Comparison of ENCODE assay signal across 26 cellular contexts in the genomic region with DNA sequence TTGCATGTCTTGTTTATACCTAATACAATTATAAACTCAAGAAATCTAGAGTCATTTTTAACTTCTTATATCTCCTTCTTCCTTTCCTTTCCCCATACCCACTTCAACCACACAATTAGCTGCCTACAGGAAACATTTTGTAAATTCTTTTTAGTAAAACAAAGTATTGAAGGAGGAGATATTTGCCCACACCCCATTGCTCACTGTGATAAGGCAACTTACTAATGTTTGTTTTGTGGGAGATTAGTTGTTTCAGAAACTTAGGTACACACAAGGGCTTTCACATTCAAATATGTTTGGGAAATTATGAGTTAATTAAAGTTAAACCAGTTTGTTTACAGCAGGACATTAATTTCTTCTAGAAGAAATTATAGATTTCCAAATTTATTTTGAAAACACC.
DNase-seq lines count a peak whose midpoint lies in the region; ATAC-seq, FAIRE-seq and TF ChIP-seq lines count a peak whose summit lies in the region.
"Had no signal": no experiment of that assay in that cellular context is flagged by ENCODE, and none has a peak within 500 bp of the region (broad histone marks: within the 10 kb centered on the region; RNA-seq: fewer than 3 reads in every experiment).

No MANE protein-coding gene starts in this region.

- H3K4me2 ChIP-seq in H1 (ENCODE audit: insufficient read depth in 1 of 2, low read depth in 2 of 2, low read length in 2 of 2): no peak overlapping the region
- H3K4me2 ChIP-seq: SK-N-SH had no signal

- H2AK5ac ChIP-seq in H1 (ENCODE audit: low read depth, low read length): no peak overlapping the region

- no peak for FAIRE-seq in H1 (lab: Jason Lieb, UNC)
- no peak for FAIRE-seq in kidney (lab: Jason Lieb, UNC)
- no peak for FAIRE-seq in urothelium cell line (lab: Jason Lieb, UNC)
- FAIRE-seq: GM19239 had no signal

- no peak overlapping the region for H3K27ac ChIP-seq in H1 (ENCODE audit: low read depth, low read length)
- peak overlapping the region; percentile 43 for H3K27ac ChIP-seq in lower lobe of right lung
- no peak overlapping the region for H3K27ac ChIP-seq in kidney (ENCODE audit: low read depth in 2 of 2, low read length in 2 of 2)
- H3K27ac ChIP-seq: ascending aorta, HL-60, thoracic aorta had no signal

- CTCF ChIA-PET in H1 (lab: Charles Lee; ENCODE audit: partially characterized antibody): no interaction called here

- intact Hi-C loops in lower lobe of right lung (cut with DNase I): no loop called here
- intact Hi-C loops in sciatic nerve (cut with DNase I): no loop called here
- intact Hi-C loops in kidney (cut with DNase I): no loop called here

- no peaks in the 10 kb centered on the region for H3K9me3 ChIP-seq in H1 (ENCODE audit: insufficient read depth in 2 of 2, low read depth in 1 of 2, low read length in 1 of 2)
- no peaks in the 10 kb centered on the region for H3K9me3 ChIP-seq in lower lobe of right lung
- no peaks in the 10 kb centered on the region for H3K9me3 ChIP-seq in kidney (ENCODE audit: control insufficient read depth in 1 of 2, low read length in 2 of 2)
- H3K9me3 ChIP-seq: ascending aorta, SK-N-SH, thoracic aorta had no signal

- no peak overlapping the region for H2BK20ac ChIP-seq in H1 (ENCODE audit: low read length)

- no peak overlapping the region for H3K18ac ChIP-seq in H1 (ENCODE audit: extremely low read depth, low read length)

- POLR2A ChIA-PET in H1 (lab: Charles Lee; ENCODE audit: partially characterized antibody): no interaction called here

- H3K27me3 ChIP-seq in H1 (replicated peaks in 1 of 4; ENCODE audit: control insufficient read depth in 3 of 4, extremely low read depth in 1 of 4, insufficient read depth in 3 of 4, low read length in 3 of 4) (no peaks in the 10 kb centered on the region), lower lobe of right lung (ENCODE audit: low read depth) (no peaks in the 10 kb centered on the region)
- H3K27me3 ChIP-seq: ascending aorta had no signal

- no peaks in the 10 kb centered on the region for H4K20me1 ChIP-seq in H1 (replicated peaks in 1 of 2; ENCODE audit: control insufficient read depth in 1 of 2, insufficient read depth in 2 of 2, low read length in 2 of 2)

- H3K4me3 ChIP-seq in H1 (ENCODE audit: extremely low read depth in 1 of 4, insufficient read depth in 2 of 4, low read depth in 3 of 4, low read length in 4 of 4): no peak overlapping the region
- no peak overlapping the region for H3K4me3 ChIP-seq in lower lobe of right lung
- H3K4me3 ChIP-seq in kidney (ENCODE audit: low read length in 2 of 2): no peak overlapping the region
- H3K4me3 ChIP-seq: ascending aorta, thoracic aorta had no signal

- H3K79me1 ChIP-seq in H1 (ENCODE audit: low read depth, low read length): no peaks in the 10 kb centered on the region

- H2BK12ac ChIP-seq in H1 (ENCODE audit: low read depth, low read length): no peak overlapping the region

- H3K79me2 ChIP-seq in H1 (ENCODE audit: control insufficient read depth in 1 of 2, insufficient read depth in 2 of 2, low read length in 2 of 2): no peaks in the 10 kb centered on the region

- H3K36me3 ChIP-seq in H1 (ENCODE audit: control insufficient read depth in 2 of 4, insufficient read depth in 4 of 4, low read length in 3 of 4) (no peaks in the 10 kb centered on the region), lower lobe of right lung (no peaks in the 10 kb centered on the region), kidney (ENCODE audit: control insufficient read depth in 1 of 2, insufficient read depth in 2 of 2, low read length in 2 of 2) (no peaks in the 10 kb centered on the region)
- H3K36me3 ChIP-seq: ascending aorta, thoracic aorta had no signal

- no peak for TF ChIP-seq POLR2A in H1 (IDR thresholded peaks at IDR 0.05; ENCODE audit: control extremely low read depth in 1 of 2, low read depth in 2 of 2, low read length in 2 of 2)

- TF ChIP-seq CTCF in H1 (IDR thresholded peaks at IDR 0.05; ENCODE audit: control extremely low read depth in 1 of 3, insufficient read depth in 1 of 3, low read depth in 1 of 3, low read length in 3 of 3) (no peak), lower lobe of right lung (IDR thresholded peaks at IDR 0.05) (no peak), kidney (IDR thresholded peaks at IDR 0.05; ENCODE audit: borderline replicate concordance, extremely low read depth, insufficient read depth) (no peak)

- H4K8ac ChIP-seq in H1 (ENCODE audit: extremely low read depth, insufficient read depth, low read length): no peak overlapping the region

- H3K14ac ChIP-seq in H1 (ENCODE audit: insufficient read length): no peak overlapping the region

- peak overlapping the region; percentile 21 for H4K5ac ChIP-seq in H1 (ENCODE audit: insufficient read length, low read depth, low read length)

- H3K23me2 ChIP-seq in H1 (ENCODE audit: low read depth, low read length): no peaks in the 10 kb centered on the region; the same call in 1 of the 2 replicates

- H2BK5ac ChIP-seq in H1 (ENCODE audit: low read depth, low read length): no peak overlapping the region

- DNase-seq in OCI-M1 (lab: John Stamatoyannopoulos, UW) (peak; percentile 32), H1 (ENCODE audit: low read depth in 1 of 2, low spot score in 2 of 2) (no peak), lower lobe of right lung (no peak), sciatic nerve (ENCODE audit: low spot score) (no peak), kidney (no peak), urothelium cell line (ENCODE audit: low spot score) (no peak)
- DNase-seq: activated CD4-positive, alpha-beta T cell treated with anti-CD3 and anti-CD28 coated beads for 4 hours; activated CD8-positive, alpha-beta memory T cell treated with anti-CD3 and anti-CD28 coated beads for 24 hours; activated effector memory CD4-positive, alpha-beta T cell treated with Interleukin-2 at 50 U/mL for 16 hours; activated naive CD8-positive, alpha-beta T cell treated with anti-CD3 and anti-CD28 coated beads for 36 hours; C1 segment of cervical spinal cord; caudate nucleus; COR-L47; cortex of kidney; DMS79; GF-D8; mesenchymal stem cell; NCI-H146; SK-N-SH; stimulated activated naive CD4-positive, alpha-beta T cell treated with Interleukin-2 at 50 U/mL for 16 hours had no signal

- no peak overlapping the region for H4K91ac ChIP-seq in H1 (replicated peaks; ENCODE audit: insufficient read length, low read length)

- H3K4me1 ChIP-seq in H1 (replicated peaks in 1 of 4; ENCODE audit: control insufficient read depth in 3 of 4, insufficient read depth in 4 of 4, low read length in 3 of 4) (peaks cover 2 to 4% (median 3%) of the 10 kb centered on the region in 4 experiments; a peak in 2 of 7 replicates), lower lobe of right lung (no peaks in the 10 kb centered on the region), kidney (ENCODE audit: control insufficient read depth in 1 of 2, insufficient read depth in 1 of 2, low read depth in 1 of 2, low read length in 2 of 2) (no peaks in the 10 kb centered on the region)
- H3K4me1 ChIP-seq: ascending aorta had no signal

- H3K56ac ChIP-seq in H1 (replicated peaks; ENCODE audit: insufficient read length, low read depth, low read length): no peak overlapping the region

- H3K9ac ChIP-seq in H1 (replicated peaks in 1 of 4; ENCODE audit: extremely low read depth in 1 of 4, low read depth in 3 of 4, low read length in 3 of 4): no peak overlapping the region
- H3K9ac ChIP-seq in kidney (ENCODE audit: low read length in 2 of 2): no peak overlapping the region
- H3K9ac ChIP-seq: SK-N-SH had no signal

- no peak overlapping the region for H3K4ac ChIP-seq in H1 (replicated peaks; ENCODE audit: insufficient read length, low read depth, low read length)

- peak; percentile 52 to 83 for ATAC-seq in lower lobe of right lung
- ATAC-seq in sciatic nerve: no peak
- no peak for ATAC-seq in HG02973 (IDR thresholded peaks at IDR 0.05; ENCODE audit: unreplicated experiment)
- ATAC-seq: HCT116 had no signal

- H2BK120ac ChIP-seq in H1 (replicated peaks; ENCODE audit: low read depth, low read length): no peak overlapping the region

- H3K23ac ChIP-seq in H1 (ENCODE audit: insufficient read length): no peak overlapping the region

- no peak for TF ChIP-seq RAD21 in H1 (IDR thresholded peaks at IDR 0.05 in 1 of 2, conservative IDR thresholded peaks at IDR 0.05 in 1 of 2; ENCODE audit: low read depth in 2 of 2, low read length in 2 of 2)

- no peak for TF ChIP-seq EP300 in H1 (IDR thresholded peaks at IDR 0.05; ENCODE audit: borderline replicate concordance in 1 of 2, low read depth in 2 of 2, low read length in 2 of 2)

- H2AFZ ChIP-seq in H1 (ENCODE audit: low read length): no peak overlapping the region

- H2BK15ac ChIP-seq in H1 (ENCODE audit: low read length): no peak overlapping the region

TF ChIP-seq in H1, 55 proteins besides CTCF, POLR2A, EP300 and RAD21:
- TF ChIP-seq SIN3A (conservative IDR thresholded peaks at IDR 0.05 in 1 of 2, IDR thresholded peaks at IDR 0.05 in 1 of 2; ENCODE audit: low read depth in 1 of 2, low read length in 2 of 2) (no peak), CTBP2 (IDR thresholded peaks at IDR 0.05; ENCODE audit: borderline replicate concordance, insufficient read depth, insufficient read length, low read length) (no peak), SIRT6 (IDR thresholded peaks at IDR 0.05; ENCODE audit: low read length) (no peak), SAP30 (IDR thresholded peaks at IDR 0.05; ENCODE audit: insufficient read depth, insufficient replicate concordance, low read length) (no peak), KDM4A (IDR thresholded peaks at IDR 0.05; ENCODE audit: low read depth, low read length, severe bottlenecking) (no peak), BRCA1 (IDR thresholded peaks at IDR 0.05; ENCODE audit: low read depth, low read length) (no peak), RNF2 (IDR thresholded peaks at IDR 0.05; ENCODE audit: borderline replicate concordance, low read depth, low read length, missing control alignments, poor library complexity, severe bottlenecking) (no peak), SP2 (IDR thresholded peaks at IDR 0.05; ENCODE audit: low read length) (no peak), JUN (IDR thresholded peaks at IDR 0.05; ENCODE audit: low read depth, low read length) (no peak), ZNF274 (IDR thresholded peaks at IDR 0.05; ENCODE audit: borderline replicate concordance, extremely low read depth, low read length) (no peak), FOSL1 (IDR thresholded peaks at IDR 0.05; ENCODE audit: insufficient read depth, low read depth, low read length) (no peak), RFX5 (IDR thresholded peaks at IDR 0.05; ENCODE audit: borderline replicate concordance, low read depth, low read length) (no peak), RBBP5 (IDR thresholded peaks at IDR 0.05; ENCODE audit: borderline replicate concordance, low read depth, low read length) (no peak), BCL11A (IDR thresholded peaks at IDR 0.05; ENCODE audit: low read depth in 2 of 2, low read length in 2 of 2) (no peak)
- TF ChIP-seq, protein P1, sequence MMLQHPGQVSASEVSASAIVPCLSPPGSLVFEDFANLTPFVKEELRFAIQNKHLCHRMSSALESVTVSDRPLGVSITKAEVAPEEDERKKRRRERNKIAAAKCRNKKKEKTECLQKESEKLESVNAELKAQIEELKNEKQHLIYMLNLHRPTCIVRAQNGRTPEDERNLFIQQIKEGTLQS (IDR thresholded peaks at IDR 0.05; ENCODE audit: insufficient read depth, low read depth, low read length): no peak

Comparison
In these comparisons a context has a peak if more than half of its experiments do, and no peak if none do; other contexts are left out.
1. ATAC-seq: peak in lower lobe of right lung (2 of 2); none in sciatic nerve (single experiment) and HG02973 (single experiment).